ENCODE assay signal across 15 cellular contexts in the genomic region with DNA sequence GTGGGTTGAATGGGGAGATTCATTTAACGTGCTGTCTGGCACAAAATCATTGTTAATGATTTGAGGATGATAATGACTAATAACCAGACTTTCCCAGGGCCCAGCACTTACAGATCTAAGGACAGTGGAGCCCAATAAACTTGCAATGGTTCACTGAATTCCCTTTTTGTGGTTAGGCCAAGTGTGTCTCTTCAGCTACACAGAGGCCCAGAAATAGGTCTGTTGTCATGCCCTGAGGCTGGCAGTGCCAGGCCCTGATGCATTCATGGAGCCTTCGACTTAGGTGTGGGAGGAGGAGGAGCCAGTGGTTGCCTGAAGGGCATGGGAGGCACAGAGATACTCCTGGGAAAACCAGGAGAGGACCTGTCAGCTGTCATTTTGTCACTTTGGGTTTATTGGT. TPM values are rescaled to one million over a fixed set of nuclear protein-coding genes. Genes with fewer than 3 reads are reported as not detected.
DNase-seq lines count a peak whose midpoint lies in the region; ATAC-seq, FAIRE-seq and TF ChIP-seq lines count a peak whose summit lies in the region.
"Had no signal": no experiment of that assay in that cellular context is flagged by ENCODE, and none has a peak within 500 bp of the region (broad histone marks: within the 10 kb centered on the region; RNA-seq: fewer than 3 reads in every experiment).

No MANE protein-coding gene starts in this region.

- H3K36me3 ChIP-seq in CD4-positive, alpha-beta memory T cell (ENCODE audit: insufficient read depth, low read length) = no peaks in the 10 kb centered on the region
- H3K36me3 ChIP-seq: thoracic aorta had no signal

- FAIRE-seq in urothelium cell line (lab: Jason Lieb, UNC) = peak; percentile 96
- FAIRE-seq: TTC549 had no signal

- H3K27ac ChIP-seq in CD4-positive, alpha-beta memory T cell (ENCODE audit: low read depth, low read length) = no peak overlapping the region
- H3K27ac ChIP-seq: thoracic aorta had no signal

- no peaks in the 10 kb centered on the region for H3K9me3 ChIP-seq in CD4-positive, alpha-beta memory T cell (ENCODE audit: control insufficient read depth in 1 of 2, low read length in 2 of 2)
- H3K9me3 ChIP-seq: thoracic aorta had no signal

- no peak overlapping the region for H3K4me3 ChIP-seq in CD4-positive, alpha-beta memory T cell (ENCODE audit: low read length in 2 of 2)
- H3K4me3 ChIP-seq: thoracic aorta had no signal

- intact Hi-C loops in activated CD8-positive, alpha-beta T cell treated with anti-CD3 and anti-CD28 coated beads for 36 hours (cut with micrococcal nuclease) = no loop called here
- intact Hi-C loops in CD4-positive, alpha-beta memory T cell (cut with micrococcal nuclease) = no loop called here
- intact Hi-C loops in head of caudate nucleus (cut with DNase I) = no loop called here

- CTCF ChIA-PET in activated CD8-positive, alpha-beta T cell treated with anti-CD3 and anti-CD28 coated beads, Interleukin-2, amount 10 ng/mL, durations not matched to agents 7 days and 5 days (lab: Charles Lee) = no interaction called here
- CTCF ChIA-PET in activated CD8-positive, alpha-beta T cell treated with anti-CD3 and anti-CD28 coated beads for 36 hours (lab: Charles Lee) = interaction anchor here (1.5 kb wide), 1 partner anchor 57 kb away, joined by 3 read pairs; no protein-coding TSS in a partner anchor
- CTCF ChIA-PET in CD4-positive, alpha-beta memory T cell (lab: Charles Lee; ENCODE audit: partially characterized antibody) = no interaction called here

- H3K27me3 ChIP-seq in CD4-positive, alpha-beta memory T cell (ENCODE audit: insufficient read depth, low read length) = no peaks in the 10 kb centered on the region

- ATAC-seq in activated CD8-positive, alpha-beta T cell treated with anti-CD3 and anti-CD28 coated beads, Interleukin-2, amount 10 ng/mL, durations not matched to agents 7 days and 5 days = peak; percentile 26
- ATAC-seq in activated CD8-positive, alpha-beta T cell treated with anti-CD3 and anti-CD28 coated beads for 36 hours = no peak

- no peaks in the 10 kb centered on the region for H3K36me3 Mint-ChIP-seq in activated CD8-positive, alpha-beta T cell treated with anti-CD3 and anti-CD28 coated beads, Interleukin-2, amount 10 ng/mL, durations not matched to agents 7 days and 5 days (ENCODE audit: low read depth)
- H3K36me3 Mint-ChIP-seq in activated CD8-positive, alpha-beta T cell treated with anti-CD3 and anti-CD28 coated beads for 36 hours (ENCODE audit: low read depth) = no peaks in the 10 kb centered on the region
- no peaks in the 10 kb centered on the region for H3K36me3 Mint-ChIP-seq in CD4-positive, alpha-beta memory T cell

- no peak overlapping the region for H3K27ac Mint-ChIP-seq in activated CD8-positive, alpha-beta T cell treated with anti-CD3 and anti-CD28 coated beads, Interleukin-2, amount 10 ng/mL, durations not matched to agents 7 days and 5 days
- no peak overlapping the region for H3K27ac Mint-ChIP-seq in activated CD8-positive, alpha-beta T cell treated with anti-CD3 and anti-CD28 coated beads for 36 hours
- peak overlapping the region in 1 of 7 donors; percentile 58 for H3K27ac Mint-ChIP-seq in CD4-positive, alpha-beta memory T cell

- no peak for TF ChIP-seq CTCF in activated CD8-positive, alpha-beta T cell treated with anti-CD3 and anti-CD28 coated beads for 36 hours (IDR thresholded peaks at IDR 0.05)

- peaks cover 7% of the 10 kb centered on the region for H3K27me3 Mint-ChIP-seq in activated CD8-positive, alpha-beta T cell treated with anti-CD3 and anti-CD28 coated beads, Interleukin-2, amount 10 ng/mL, durations not matched to agents 7 days and 5 days (ENCODE audit: low read depth)
- no peaks in the 10 kb centered on the region for H3K27me3 Mint-ChIP-seq in activated CD8-positive, alpha-beta T cell treated with anti-CD3 and anti-CD28 coated beads for 36 hours
- H3K27me3 Mint-ChIP-seq in CD4-positive, alpha-beta memory T cell = peaks cover 0 to 3% of the 10 kb centered on the region in 2 donors

- POLR2A ChIA-PET in activated CD8-positive, alpha-beta T cell treated with anti-CD3 and anti-CD28 coated beads, Interleukin-2, amount 10 ng/mL, durations not matched to agents 7 days and 5 days (lab: Charles Lee) = no interaction called here
- POLR2A ChIA-PET in activated CD8-positive, alpha-beta T cell treated with anti-CD3 and anti-CD28 coated beads for 36 hours (lab: Charles Lee) = no interaction called here
- POLR2A ChIA-PET in CD4-positive, alpha-beta memory T cell (lab: Charles Lee; ENCODE audit: partially characterized antibody) = no interaction called here

- no peaks in the 10 kb centered on the region for H3K4me1 ChIP-seq in CD4-positive, alpha-beta memory T cell (ENCODE audit: insufficient read depth, low read length)

- no peak for DNase-seq in activated CD8-positive, alpha-beta T cell treated with anti-CD3 and anti-CD28 coated beads, Interleukin-2, amount 10 ng/mL, durations not matched to agents 7 days and 5 days
- no peak for DNase-seq in activated CD8-positive, alpha-beta T cell treated with anti-CD3 and anti-CD28 coated beads for 36 hours
- DNase-seq in T1000 (lab: John Stamatoyannopoulos, UW) = peak; percentile 31
- peak; percentile 88 for DNase-seq in islet precursor cell
- no peak for DNase-seq in urothelium cell line (ENCODE audit: low spot score)
- DNase-seq in NCI-H748 treated with DMSO at 0.1 percent for 48 hours (lab: John Stamatoyannopoulos, UW) = no peak
- DNase-seq in CD4-positive, alpha-beta memory T cell = no peak
- no peak for DNase-seq in head of caudate nucleus
- DNase-seq: activated gamma-delta T cell, mesendoderm, NCI-H1092 treated with DMSO at 0.1 percent for 48 hours, NCI-H526 treated with DMSO at 0.1 percent for 48 hours, SHP77 treated with DMSO at 0.1 percent for 48 hours had no signal

- no peak overlapping the region for H3K4me3 Mint-ChIP-seq in activated CD8-positive, alpha-beta T cell treated with anti-CD3 and anti-CD28 coated beads, Interleukin-2, amount 10 ng/mL, durations not matched to agents 7 days and 5 days
- no peak overlapping the region for H3K4me3 Mint-ChIP-seq in activated CD8-positive, alpha-beta T cell treated with anti-CD3 and anti-CD28 coated beads for 36 hours
- no peak overlapping the region for H3K4me3 Mint-ChIP-seq in CD4-positive, alpha-beta memory T cell

- H3K4me1 Mint-ChIP-seq in activated CD8-positive, alpha-beta T cell treated with anti-CD3 and anti-CD28 coated beads, Interleukin-2, amount 10 ng/mL, durations not matched to agents 7 days and 5 days (ENCODE audit: low read depth) = no peaks in the 10 kb centered on the region
- H3K4me1 Mint-ChIP-seq in activated CD8-positive, alpha-beta T cell treated with anti-CD3 and anti-CD28 coated beads for 36 hours (ENCODE audit: low read depth) = no peaks in the 10 kb centered on the region
- peaks cover 0 to 4% (median 2%) of the 10 kb centered on the region in 4 donors for H3K4me1 Mint-ChIP-seq in CD4-positive, alpha-beta memory T cell

- H3K9me3 Mint-ChIP-seq in activated CD8-positive, alpha-beta T cell treated with anti-CD3 and anti-CD28 coated beads, Interleukin-2, amount 10 ng/mL, durations not matched to agents 7 days and 5 days (ENCODE audit: insufficient read depth) = peaks cover 4% of the 10 kb centered on the region
- no peaks in the 10 kb centered on the region for H3K9me3 Mint-ChIP-seq in activated CD8-positive, alpha-beta T cell treated with anti-CD3 and anti-CD28 coated beads for 36 hours
- peaks cover 0 to 8% (median 2%) of the 10 kb centered on the region in 8 donors for H3K9me3 Mint-ChIP-seq in CD4-positive, alpha-beta memory T cell

RNA-seq across cellular contexts. Expression of a gene that starts 56.1 kb away (rescaled TPM):
- total RNA-seq in activated CD8-positive, alpha-beta T cell treated with anti-CD3 and anti-CD28 coated beads, Interleukin-2, amount 10 ng/mL, durations not matched to agents 7 days and 5 days = 1 to 10 TPM; 5.1 to 5.5 TPM
- 1 to 10 TPM; 6.5 to 6.8 TPM for total RNA-seq in activated CD8-positive, alpha-beta T cell treated with anti-CD3 and anti-CD28 coated beads for 36 hours
- 10 to 100 TPM in 1 of 2 experiments, 1 to 10 TPM in 1; 9.6 to 10.2 TPM for total RNA-seq in CD4-positive, alpha-beta memory T cell
- under 1 TPM; 0.04 to 0.68 TPM for polyA plus RNA-seq in CD4-positive, alpha-beta memory T cell

Comparison
In these comparisons a context has a peak if more than half of its experiments do, and no peak if none do; other contexts are left out.
1. DNase-seq: peak in T1000 (single experiment) and islet precursor cell (single experiment); none in activated CD8-positive, alpha-beta T cell treated with anti-CD3 and anti-CD28 coated beads, Interleukin-2, amount 10 ng/mL, durations not matched to agents 7 days and 5 days (single experiment), activated CD8-positive, alpha-beta T cell treated with anti-CD3 and anti-CD28 coated beads for 36 hours (single experiment), urothelium cell line (single experiment), NCI-H748 treated with DMSO at 0.1 percent for 48 hours (single experiment), CD4-positive, alpha-beta memory T cell (0 of 5) and head of caudate nucleus (0 of 42).